23 cellular contexts compared by ENCODE assay signal in the genomic region with DNA sequence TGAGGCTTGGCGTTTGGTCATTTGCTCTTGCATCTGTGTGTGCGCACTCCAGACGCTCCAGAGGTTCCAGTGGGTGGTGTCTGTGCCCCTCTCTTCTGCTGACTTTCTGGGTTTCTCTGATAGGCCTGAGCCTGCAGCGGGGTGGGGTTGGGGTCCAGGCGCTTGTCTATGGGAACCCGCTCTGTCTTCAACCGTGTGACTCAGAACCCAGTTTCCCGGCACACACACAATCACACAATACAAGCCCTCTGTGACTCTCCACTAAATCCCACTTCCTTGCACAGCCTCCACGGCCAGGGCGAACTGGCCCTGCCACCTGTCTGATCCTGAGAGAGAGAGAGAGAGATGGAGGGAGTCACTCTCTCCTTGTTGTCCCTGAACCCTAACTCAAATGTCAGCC.
"Had no signal": no experiment of that assay in that cellular context is flagged by ENCODE, and none has a peak within 500 bp of the region (broad histone marks: within the 10 kb centered on the region; RNA-seq: fewer than 3 reads in every experiment).

No MANE protein-coding gene starts in this region.

- H3K27me3 Mint-ChIP-seq: activated naive CD8-positive, alpha-beta T cell treated with anti-CD3 and anti-CD28 coated beads, Interleukin-2, amount 50 U/mL, for 24 hours; effector memory CD8-positive, alpha-beta T cell; naive thymus-derived CD8-positive, alpha-beta T cell had no signal

- H3K27me3 ChIP-seq: gastrocnemius medialis, heart left ventricle had no signal

- H3K9me3 Mint-ChIP-seq: activated CD4-positive, alpha-beta T cell treated with anti-CD3 and anti-CD28 coated beads, Interleukin-2, amount 10 ng/mL, durations not matched to agents 24 days and 14 days; activated naive CD8-positive, alpha-beta T cell treated with anti-CD3 and anti-CD28 coated beads, Interleukin-2, amount 50 U/mL, for 24 hours; dendritic cell treated with granulocyte-macrophage colony-stimulating factor and Interleukin-4, amounts not matched to agents 40 ng/mL and 50 ng/mL, for 4 days; effector memory CD8-positive, alpha-beta T cell; naive thymus-derived CD8-positive, alpha-beta T cell; type B pancreatic cell had no signal

- ATAC-seq: activated naive CD8-positive, alpha-beta T cell treated with anti-CD3 and anti-CD28 coated beads, Interleukin-2, amount 50 U/mL, for 24 hours; effector memory CD8-positive, alpha-beta T cell; gastrocnemius medialis; heart left ventricle; left colon; mucosa of descending colon; naive thymus-derived CD8-positive, alpha-beta T cell; right cardiac atrium; stimulated activated naive CD8-positive, alpha-beta T cell treated with anti-CD3 and anti-CD28 coated beads, Interleukin-15, Interleukin-2, amounts not matched to agents 100 U/mL and 50 U/mL, for 24 hours had no signal

- H3K27ac ChIP-seq: breast epithelium, epithelial cell of prostate, gastrocnemius medialis, heart left ventricle, suprapubic skin had no signal

- H3K36me3 Mint-ChIP-seq: naive thymus-derived CD8-positive, alpha-beta T cell had no signal

- H3K36me3 ChIP-seq: breast epithelium, gastrocnemius medialis, heart left ventricle, suprapubic skin had no signal

- H3K4me3 ChIP-seq: breast epithelium, gastrocnemius medialis, heart left ventricle, mucosa of descending colon, suprapubic skin had no signal

- H3K27ac Mint-ChIP-seq: activated CD4-positive, alpha-beta T cell treated with anti-CD3 and anti-CD28 coated beads, Interleukin-2, amount 10 ng/mL, durations not matched to agents 24 days and 14 days; activated naive CD8-positive, alpha-beta T cell treated with anti-CD3 and anti-CD28 coated beads, Interleukin-2, amount 50 U/mL, for 24 hours; type B pancreatic cell had no signal

- H3K9me3 ChIP-seq: breast epithelium, gastrocnemius medialis, heart left ventricle, mucosa of descending colon, suprapubic skin had no signal

- H3K4me1 ChIP-seq: breast epithelium, heart left ventricle, suprapubic skin had no signal

- H3K4me3 Mint-ChIP-seq: activated CD4-positive, alpha-beta T cell treated with anti-CD3 and anti-CD28 coated beads, Interleukin-2, amount 10 ng/mL, durations not matched to agents 24 days and 14 days; activated naive CD8-positive, alpha-beta T cell treated with anti-CD3 and anti-CD28 coated beads, Interleukin-2, amount 50 U/mL, for 24 hours; dendritic cell treated with granulocyte-macrophage colony-stimulating factor and Interleukin-4, amounts not matched to agents 40 ng/mL and 50 ng/mL, for 4 days; effector memory CD8-positive, alpha-beta T cell; naive thymus-derived CD8-positive, alpha-beta T cell; type B pancreatic cell had no signal

- FAIRE-seq: small intestine had no signal

- DNase-seq: activated CD4-positive, alpha-beta T cell treated with anti-CD3 and anti-CD28 coated beads, Interleukin-2, amount 10 ng/mL, durations not matched to agents 24 days and 14 days; activated CD4-positive, CD25-positive, alpha-beta regulatory T cell; activated CD8-positive, alpha-beta memory T cell treated with anti-CD3 and anti-CD28 coated beads for 24 hours; activated naive CD4-positive, alpha-beta T cell treated with Interleukin-2 at 50 U/mL for 16 hours; activated naive CD8-positive, alpha-beta T cell treated with anti-CD3 and anti-CD28 coated beads, Interleukin-2, amount 50 U/mL, for 24 hours; effector memory CD8-positive, alpha-beta T cell; gastrocnemius medialis; left colon; mucosa of descending colon; naive thymus-derived CD8-positive, alpha-beta T cell; occipital lobe; small intestine; stimulated activated CD4-positive, alpha-beta T cell treated with anti-CD3 and anti-CD28 coated beads, Interleukin-4, amount 100 ng/mL, for 4 hours; stimulated activated CD8-positive, alpha-beta memory T cell treated with anti-CD3 and anti-CD28 coated beads, Interleukin-4, amount 100 ng/mL, for 48 hours; stimulated activated naive CD8-positive, alpha-beta T cell treated with anti-CD3 and anti-CD28 coated beads, Interleukin-15, Interleukin-2, amounts not matched to agents 100 U/mL and 50 U/mL, for 24 hours; SW 1271 had no signal
